8 cellular contexts compared by ENCODE assay signal in the genomic region with DNA sequence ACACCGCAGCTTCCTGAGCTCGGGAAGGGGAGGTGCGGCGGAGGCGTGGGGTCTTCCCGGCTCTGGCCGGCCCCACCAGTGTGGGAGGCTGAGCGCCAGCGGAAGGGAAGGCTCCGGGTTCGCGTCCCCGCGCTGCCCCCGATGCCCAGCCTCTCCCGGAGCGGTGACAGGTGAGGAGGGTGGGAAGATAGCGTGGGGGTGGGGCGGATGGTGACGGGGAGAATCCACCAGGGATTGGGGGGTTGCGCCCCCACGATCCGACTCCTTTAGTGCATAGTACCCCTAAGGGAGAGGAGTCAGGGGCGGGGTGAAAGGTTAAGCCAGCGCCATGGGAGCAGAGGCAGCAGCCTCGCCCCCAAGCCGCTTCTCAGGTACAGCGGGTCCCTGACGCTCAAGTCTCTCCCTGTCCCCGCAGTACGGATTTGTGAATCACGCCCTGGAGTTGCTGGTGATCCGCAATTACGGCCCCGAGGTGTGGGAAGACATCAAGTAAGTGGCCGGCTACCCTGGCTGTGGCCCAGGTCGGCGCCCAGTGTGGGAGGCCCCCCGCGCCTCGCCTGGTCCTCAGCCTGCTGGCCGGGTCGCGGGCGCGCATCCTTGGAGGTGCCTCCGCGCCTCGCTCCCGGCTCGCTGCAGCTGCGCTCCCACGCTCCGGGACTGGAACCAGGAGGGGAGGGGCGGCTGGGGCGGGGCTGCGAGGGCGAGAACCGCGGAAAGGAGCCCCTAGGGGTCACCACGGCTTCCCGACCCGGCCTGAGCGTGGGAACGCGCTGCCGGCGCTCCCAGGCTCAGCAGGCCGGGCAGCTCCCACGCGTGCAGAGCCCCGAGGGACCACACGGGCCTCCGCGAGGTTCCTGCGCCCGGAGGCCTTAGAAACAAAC. TPM values are rescaled to one million over a fixed set of nuclear protein-coding genes. Genes with fewer than 3 reads are reported as not detected.
DNase-seq lines count a peak whose midpoint lies in the region; ATAC-seq and TF ChIP-seq lines count a peak whose summit lies in the region.

No MANE protein-coding gene starts in this region.

- H3K4me1 Mint-ChIP-seq in endothelial cell (ENCODE audit: unreplicated experiment): peaks cover 2% of the 10 kb centered on the region
- peaks cover 31% of the 10 kb centered on the region for H3K4me1 Mint-ChIP-seq in mesothelial cell of epicardium

- H3K27ac ChIP-seq in SK-N-MC (no peak overlapping the region), transverse colon (peak overlapping the region; percentile 77 to 94 (median 82))

- intact Hi-C loops in transverse colon (cut with DNase I; ENCODE audit: low total_unique reads): loop anchor here (10.0 kb wide), 1 partner anchor 55 kb away; no protein-coding TSS in a partner anchor

- H3K9me3 ChIP-seq in SK-N-MC (ENCODE audit: low read depth, low read length) (no peaks in the 10 kb centered on the region), transverse colon (no peaks in the 10 kb centered on the region)

- TF ChIP-seq CTCF in endothelial cell (IDR thresholded peaks at IDR 0.05; ENCODE audit: unreplicated experiment) (no peak), mesothelial cell of epicardium (IDR thresholded peaks at IDR 0.05; ENCODE audit: unreplicated experiment) (peak; percentile 17), transverse colon (IDR thresholded peaks at IDR 0.05) (no peak)

- H3K4me3 Mint-ChIP-seq in endothelial cell (ENCODE audit: unreplicated experiment) (no peak overlapping the region), mesothelial cell of epicardium (peak overlapping the region; percentile 73)

- H3K36me3 ChIP-seq in SK-N-MC (ENCODE audit: insufficient read depth, low read length) (no peaks in the 10 kb centered on the region), transverse colon (no peaks in the 10 kb centered on the region)

- TF ChIP-seq EP300 in transverse colon (IDR thresholded peaks at IDR 0.05; ENCODE audit: low read depth): no peak

- H3K4me1 ChIP-seq in transverse colon: peaks cover 0 to 12% (median 6%) of the 10 kb centered on the region in 4 donors

- WGBS in transverse colon (ENCODE audit: low coverage in 1 of 2), 2 donors: 3% methylated on average over 47 of the region's 77 CpGs; no CpG with 5 or more reads in 1 of the 2 donors

- H3K9me3 Mint-ChIP-seq in endothelial cell (ENCODE audit: unreplicated experiment) (no peaks in the 10 kb centered on the region), mesothelial cell of epicardium (no peaks in the 10 kb centered on the region)

- H3K9ac ChIP-seq in SK-N-MC (ENCODE audit: insufficient read length): no peak overlapping the region

- H3K36me3 Mint-ChIP-seq in endothelial cell (ENCODE audit: low read depth, unreplicated experiment) (no peaks in the 10 kb centered on the region), mesothelial cell of epicardium (peaks cover under 1% of the 10 kb centered on the region)

- peak overlapping the region; percentile 72 for H3K4me3 ChIP-seq in SK-N-MC
- H3K4me3 ChIP-seq in transverse colon: peak overlapping the region; percentile 37 to 82 (median 54)

- H3K27me3 Mint-ChIP-seq in endothelial cell (ENCODE audit: unreplicated experiment) (no peaks in the 10 kb centered on the region), mesothelial cell of epicardium (ENCODE audit: low read depth) (no peaks in the 10 kb centered on the region)

- H3K27ac Mint-ChIP-seq in endothelial cell (ENCODE audit: unreplicated experiment) (no peak overlapping the region), mesothelial cell of epicardium (no peak overlapping the region)

- in situ Hi-C loops in transverse colon (cut with MboI; ENCODE audit: low pct_ligation_motif_present in 1 of 4, low pct_unique_long_range_greater_than_20kb in 1 of 4, low sequenced_read_pairs in 3 of 4): no loop called here

- H3K27me3 ChIP-seq in transverse colon: peaks cover 18% of the 10 kb centered on the region

- peak; percentile 62 for DNase-seq in activated effector memory CD4-positive, alpha-beta T cell treated with anti-CD3 and anti-CD28 coated beads, Interleukin-2, amount 50 U/mL, for 16 hours
- no peak for DNase-seq in activated effector memory CD4-positive, alpha-beta T cell treated with Interleukin-2 at 50 U/mL for 16 hours
- no peak for DNase-seq in SK-N-MC (ENCODE audit: low read depth, low spot score)
- DNase-seq in endothelial cell (ENCODE audit: low spot score): peak; percentile 42
- DNase-seq in mesothelial cell of epicardium (ENCODE audit: low spot score in 2 of 2, unreplicated experiment in 2 of 2): peak; percentile 44 to 59
- DNase-seq in transverse colon: peak; percentile 23

- TF ChIP-seq POLR2A in transverse colon (IDR thresholded peaks at IDR 0.05): no peak

- ATAC-seq in HG02981 (IDR thresholded peaks at IDR 0.05; ENCODE audit: unreplicated experiment) (peak; percentile 19), HG02884 (IDR thresholded peaks at IDR 0.05; ENCODE audit: unreplicated experiment) (no peak)

RNA-seq across cellular contexts. Expression of gene GUCY1B1, which starts 0.8 kb away (rescaled TPM):
- total RNA-seq in endothelial cell (ENCODE audit: unreplicated experiment) (1.1 TPM), mesothelial cell of epicardium (17.1 to 18.6 TPM (median 17.4 TPM) in 3 replicates), transverse colon (10 to 100 TPM in 2 of 4 donors, 1 to 10 TPM in 2; 6.0 to 20.3 (median 10.6) TPM)

Comparison
In these comparisons a context has a peak if more than half of its experiments do, and no peak if none do; other contexts are left out.
1. DNase-seq: peak in activated effector memory CD4-positive, alpha-beta T cell treated with anti-CD3 and anti-CD28 coated beads, Interleukin-2, amount 50 U/mL, for 16 hours (single experiment), endothelial cell (single experiment), mesothelial cell of epicardium (2 of 2) and transverse colon (single experiment); none in activated effector memory CD4-positive, alpha-beta T cell treated with Interleukin-2 at 50 U/mL for 16 hours (single experiment) and SK-N-MC (single experiment).